ENCODE assay signal across 10 cellular contexts in genomic region chr10:103153765-103154197, GRCh38. TPM values are rescaled to one million over a fixed set of nuclear protein-coding genes. Genes with fewer than 3 reads are reported as not detected.
DNase-seq lines count a peak whose midpoint lies in the region; ATAC-seq, FAIRE-seq and TF ChIP-seq lines count a peak whose summit lies in the region.
"Had no signal": no experiment of that assay in that cellular context is flagged by ENCODE, and none has a peak within 500 bp of the region (broad histone marks: within the 10 kb centered on the region; RNA-seq: fewer than 3 reads in every experiment).

No MANE protein-coding gene starts in this region.

- peak overlapping the region; percentile 54; the same call in 1 of the 2 replicates for H3K9ac ChIP-seq in IMR-90 (ENCODE audit: low read depth, low read length)

- intact Hi-C loops in IMR-90 (cut with micrococcal nuclease), result loop anchor here (1.0 kb wide), 1 partner anchor 8 kb away; no protein-coding TSS in a partner anchor

- CTCF ChIA-PET in IMR-90 (lab: Yijun Ruan, JAX), result interaction anchor here (1.1 to 1.5 kb wide), 2 partner anchors 85 to 91 kb away, joined by 3 to 6 read pairs; no protein-coding TSS in a partner anchor

- H3K27ac ChIP-seq in IMR-90 (ENCODE audit: insufficient read depth, low read length) (peak overlapping the region; percentile 89; the same call in 1 of the 2 replicates), lung (ENCODE audit: low read depth in 1 of 2, low read length in 1 of 2) (peak overlapping the region in 1 of 2 donors; percentile 79), thoracic aorta (peak overlapping the region; percentile 18 to 87)

- H3K9me3 ChIP-seq in IMR-90 (ENCODE audit: control insufficient read depth, insufficient read depth, low read length) (no peaks in the 10 kb centered on the region), lung (ENCODE audit: control insufficient read depth in 2 of 2, insufficient read depth in 1 of 2, low read length in 1 of 2) (no peaks in the 10 kb centered on the region), thoracic aorta (no peaks in the 10 kb centered on the region)

- no peak overlapping the region for H3K23ac ChIP-seq in IMR-90 (ENCODE audit: low read depth, low read length)

- H3K4me3 ChIP-seq in IMR-90 (ENCODE audit: insufficient read depth, low read depth, low read length), result peak overlapping the region; percentile 23; the same call in 1 of the 2 replicates
- no peak overlapping the region for H3K4me3 ChIP-seq in lung
- peak overlapping the region; percentile 53 for H3K4me3 ChIP-seq in thoracic aorta

- peak overlapping the region; percentile 92; the same call in 1 of the 2 replicates for H3K18ac ChIP-seq in IMR-90 (ENCODE audit: low read depth, low read length)

- H3K14ac ChIP-seq in IMR-90 (replicated peaks; ENCODE audit: low read depth, low read length), result no peak overlapping the region

- peaks cover 11% of the 10 kb centered on the region; the same call in 1 of the 2 replicates for H3K9me1 ChIP-seq in IMR-90 (ENCODE audit: insufficient read depth, low read length)

- H4K20me1 ChIP-seq in IMR-90 (ENCODE audit: insufficient read depth, low read length), result peaks cover 10% of the 10 kb centered on the region; the same call in 1 of the 2 replicates

- H3K4me2 ChIP-seq in IMR-90 (ENCODE audit: low read depth, low read length), result peak overlapping the region; percentile 91

- H3K4me1 ChIP-seq in IMR-90 (ENCODE audit: control insufficient read depth, insufficient read depth, low read length) (peaks cover 11% of the 10 kb centered on the region), lung (ENCODE audit: control insufficient read depth in 2 of 2, insufficient read depth in 2 of 2, low read length in 2 of 2) (peaks cover 5 to 23% of the 10 kb centered on the region in 2 donors), thoracic aorta (ENCODE audit: control insufficient read depth in 1 of 2, low read depth in 2 of 2) (peaks cover 36 to 67% of the 10 kb centered on the region in 2 donors)

- TF ChIP-seq RAD21 in IMR-90 (IDR thresholded peaks at IDR 0.05; ENCODE audit: low read length), result no peak

- no peak overlapping the region for H2AFZ ChIP-seq in IMR-90 (replicated peaks; ENCODE audit: low read length, poor library complexity)

- no peak overlapping the region for H2AK5ac ChIP-seq in IMR-90 (ENCODE audit: low read depth, low read length)

- TF ChIP-seq CTCF in IMR-90 (conservative IDR thresholded peaks at IDR 0.05; ENCODE audit: low read depth, low read length) (no peak), lung (IDR thresholded peaks at IDR 0.05; ENCODE audit: control extremely low read depth, extremely low read depth) (no peak), thoracic aorta (IDR thresholded peaks at IDR 0.05) (no peak)

- dilution Hi-C loops in IMR-90 (cut with HindIII; ENCODE audit: low sequenced_read_pairs, unreplicated experiment), result no loop called here

- peak overlapping the region; percentile 56 for H2BK5ac ChIP-seq in IMR-90 (ENCODE audit: low read depth, low read length, poor library complexity, severe bottlenecking)

- H2BK20ac ChIP-seq in IMR-90 (ENCODE audit: low read depth, low read length), result no peak overlapping the region

- H3K27me3 ChIP-seq in IMR-90 (ENCODE audit: control insufficient read depth, insufficient read depth, low read length) (no peaks in the 10 kb centered on the region), lung (ENCODE audit: control insufficient read depth, insufficient read depth) (no peaks in the 10 kb centered on the region), thoracic aorta (replicated peaks; ENCODE audit: insufficient read depth) (no peaks in the 10 kb centered on the region)

- WGBS in IMR-90 (ENCODE audit: extremely low coverage in 2 of 2, insufficient read length in 1 of 2), 2 experiments, result no CpG with 5 or more reads among the region's 4 CpGs
- WGBS in lung, 2 donors, result 7 to 12% methylated on average over 4 of the region's 4 CpGs

- DNase-seq in IMR-90 (peak; percentile 62), cerebellar cortex (ENCODE audit: low spot score) (peak; percentile 33), lung (ENCODE audit: low spot score) (no peak), thoracic aorta (ENCODE audit: low spot score) (no peak), GM19239 (ENCODE audit: insufficient read length, low spot score) (no peak)
- DNase-seq: activated CD4-positive, alpha-beta T cell treated with anti-CD3 and anti-CD28 coated beads, Interleukin-2, amount 10 ng/mL, durations not matched to agents 24 days and 14 days; NCI-H226 had no signal

- H3K4ac ChIP-seq in IMR-90 (ENCODE audit: low read depth, low read length), result no peak overlapping the region

- H4K5ac ChIP-seq in IMR-90 (ENCODE audit: low read depth, low read length), result peak overlapping the region; percentile 33; the same call in 1 of the 2 replicates

- peaks cover 10 to 58% of the 10 kb centered on the region in 2 experiments for H3K79me1 ChIP-seq in IMR-90 (ENCODE audit: low read depth in 1 of 2, low read length in 2 of 2)

- POLR2A ChIA-PET in IMR-90 (lab: Charles Lee; ENCODE audit: unreplicated experiment), result no interaction called here

- BruUV-seq in IMR-90 (replicated peaks; lab: Mats Ljungman, UMichigan), result no TSS peak

- H3K56ac ChIP-seq in IMR-90 (ENCODE audit: extremely low read depth, insufficient read depth, low read length), result peak overlapping the region; percentile 20; the same call in 1 of the 2 replicates

- in situ Hi-C loops in IMR-90 (cut with MboI; ENCODE audit: low sequenced_read_pairs), result no loop called here

- no peak overlapping the region; the same call in 1 of the 2 replicates for H4K91ac ChIP-seq in IMR-90 (ENCODE audit: insufficient read depth, low read depth, low read length)

- H2AK9ac ChIP-seq in IMR-90 (replicated peaks; ENCODE audit: low read depth, low read length, poor library complexity), result no peak overlapping the region

- 0 out of 4 replicates have a peak overlapping the region, but pooled peaks of 1 of the 2 experiments have one; percentile 55 for H4K8ac ChIP-seq in IMR-90 (ENCODE audit: low read depth in 2 of 2, low read length in 2 of 2)

- H3K36me3 ChIP-seq in IMR-90 (ENCODE audit: control insufficient read depth, insufficient read depth, low read length), result peaks cover 2% of the 10 kb centered on the region; the same call in 1 of the 2 replicates
- peaks cover 0 to 3% of the 10 kb centered on the region in 2 donors for H3K36me3 ChIP-seq in lung (ENCODE audit: control insufficient read depth in 2 of 2, insufficient read depth in 2 of 2, low read length in 2 of 2)
- no peaks in the 10 kb centered on the region for H3K36me3 ChIP-seq in thoracic aorta

- ATAC-seq in IMR-90 (ENCODE audit: low read depth), result peak; percentile 51
- ATAC-seq in lung (ENCODE audit: insufficient read depth, low FRiP score), result peak; percentile 6
- ATAC-seq in thoracic aorta (ENCODE audit: insufficient number of reproducible peaks, low FRiP score, low read depth), result no peak
- ATAC-seq in GM19463 (IDR thresholded peaks at IDR 0.05; ENCODE audit: unreplicated experiment), result no peak
- ATAC-seq in GM21381 (IDR thresholded peaks at IDR 0.05; ENCODE audit: unreplicated experiment), result no peak

- FAIRE-seq in GM19239 (lab: Jason Lieb, UNC), result no peak
- FAIRE-seq: GM12892 had no signal

- no peak overlapping the region for H2BK120ac ChIP-seq in IMR-90 (ENCODE audit: low read depth, low read length)

- TF ChIP-seq POLR2A in IMR-90 (IDR thresholded peaks at IDR 0.05; ENCODE audit: low read depth, low read length), result no peak

- no peak overlapping the region for H2BK15ac ChIP-seq in IMR-90 (ENCODE audit: low read depth, low read length)

TF ChIP-seq in IMR-90, 13 proteins besides CTCF, POLR2A, EP300 and RAD21:
- TF ChIP-seq CEBPB (IDR thresholded peaks at IDR 0.05; ENCODE audit: low read depth, low read length) (peak; percentile 88), BHLHE40 (IDR thresholded peaks at IDR 0.05; ENCODE audit: low read depth, low read length) (no peak), USF2 (IDR thresholded peaks at IDR 0.05; ENCODE audit: low read depth, low read length) (no peak)

RNA-seq across cellular contexts. Expression of gene NT5C2, which starts 39.3 kb away (rescaled TPM):
- total RNA-seq in IMR-90 (2012; rRNA removed), result 60.0 and 83.3 TPM in 2 replicates
- 48.4 and 65.1 TPM in 2 replicates for polyA plus RNA-seq in IMR-90 (2012; rRNA removed)
- polyA plus RNA-seq in IMR-90 (2012; cell fraction: cytosol; rRNA removed), result 15.0 and 21.0 TPM in 2 replicates
- polyA plus RNA-seq in IMR-90 (2012; cell fraction: nucleus; rRNA removed; ENCODE audit: low replicate concordance), result 13.4 and 65.9 TPM in 2 replicates
- total RNA-seq in lung, result 100 to 1,000 TPM in 1 of 2 donors, 10 to 100 TPM in 1; 73.3 to 178 TPM
- polyA plus RNA-seq in lung, result 10 to 100 TPM; 32.1 to 55.7 TPM
- 100 to 1,000 TPM; 105 to 114 TPM for total RNA-seq in thoracic aorta

Comparison
In these comparisons a context has a peak if more than half of its experiments do, and no peak if none do; other contexts are left out.
1. ATAC-seq: peak in IMR-90 (single experiment) and lung (single experiment); none in thoracic aorta (single experiment), GM19463 (single experiment) and GM21381 (single experiment).
2. DNase-seq: peak in IMR-90 (single experiment) and cerebellar cortex (single experiment); none in lung (single experiment), thoracic aorta (single experiment) and GM19239 (single experiment).